9 cellular contexts compared by ENCODE assay signal in genomic region chr22:41217553-41218157, GRCh38. TPM values are rescaled to one million over a fixed set of nuclear protein-coding genes. Genes with fewer than 3 reads are reported as not detected.
DNase-seq lines count a peak whose midpoint lies in the region; ATAC-seq and TF ChIP-seq lines count a peak whose summit lies in the region.
"Had no signal": no experiment of that assay in that cellular context is flagged by ENCODE, and none has a peak within 500 bp of the region (broad histone marks: within the 10 kb centered on the region; RNA-seq: fewer than 3 reads in every experiment).

No MANE protein-coding gene starts in this region.

- H3K4me3 ChIP-seq in duodenal mucosa (ENCODE audit: low read depth in 1 of 2, low read length in 2 of 2) (peak overlapping the region in 1 of 2 donors; percentile 13), subcutaneous abdominal adipose tissue (ENCODE audit: low read depth in 1 of 5, low read length in 5 of 5) (peak overlapping the region in 4 of 5 donors; percentile 28 to 48 (median 46))

- DNase-seq in EH (ENCODE audit: low read depth) (peak; percentile 85), T-cell (peak in 16 of 34 experiments; percentile 9 to 43 (median 22)), memory B cell (ENCODE audit: low spot score in 2 of 2) (no peak), HEK293T (ENCODE audit: extremely low spot score) (no peak)

- H3K9me3 Mint-ChIP-seq in IgD-negative memory B cell, result no peaks in the 10 kb centered on the region
- H3K9me3 Mint-ChIP-seq in T-cell, result no peaks in the 10 kb centered on the region
- no peaks in the 10 kb centered on the region for H3K9me3 Mint-ChIP-seq in memory B cell

- H3K36me3 ChIP-seq in duodenal mucosa (ENCODE audit: control insufficient read depth in 1 of 2, insufficient read depth in 2 of 2, low read length in 2 of 2) (peaks cover 12 to 52% of the 10 kb centered on the region in 2 donors), subcutaneous abdominal adipose tissue (ENCODE audit: control insufficient read depth in 5 of 5, insufficient read depth in 5 of 5, low read length in 5 of 5) (peaks cover 0 to 48% (median 30%) of the 10 kb centered on the region in 5 donors)

- ATAC-seq in T-cell (replicated peaks in 1 of 4) (peak; percentile 90 to 99 (median 95)), memory B cell (ENCODE audit: low read depth) (peak; percentile 92), GM21381 (IDR thresholded peaks at IDR 0.05; ENCODE audit: unreplicated experiment) (no peak)

- H3K27me3 Mint-ChIP-seq in IgD-negative memory B cell, result no peaks in the 10 kb centered on the region
- H3K27me3 Mint-ChIP-seq in T-cell, result no peaks in the 10 kb centered on the region
- H3K27me3 Mint-ChIP-seq in memory B cell, result no peaks in the 10 kb centered on the region

- peak overlapping the region; percentile 4 for H3K27ac ChIP-seq in duodenal mucosa (ENCODE audit: low read depth, low read length)
- peak overlapping the region; percentile 54 for H3K27ac ChIP-seq in subcutaneous abdominal adipose tissue (ENCODE audit: low read depth, low read length)

- H3K4me3 Mint-ChIP-seq in IgD-negative memory B cell (peak overlapping the region in 3 of 4 donors; percentile 69 to 88 (median 86)), T-cell (peak overlapping the region; percentile 11 to 67 (median 14)), memory B cell (peak overlapping the region; percentile 68)

- peaks cover 9 to 15% of the 10 kb centered on the region in 2 donors for H3K4me1 ChIP-seq in duodenal mucosa (ENCODE audit: control insufficient read depth in 1 of 2, insufficient read depth in 2 of 2, low read length in 2 of 2)
- peaks cover 5 to 32% (median 29%) of the 10 kb centered on the region in 5 donors for H3K4me1 ChIP-seq in subcutaneous abdominal adipose tissue (ENCODE audit: control insufficient read depth in 5 of 5, insufficient read depth in 5 of 5, low read length in 5 of 5)

- H3K27me3 ChIP-seq in duodenal mucosa (ENCODE audit: control insufficient read depth in 1 of 2, insufficient read depth in 2 of 2, low read length in 2 of 2) (no peaks in the 10 kb centered on the region), subcutaneous abdominal adipose tissue (ENCODE audit: control insufficient read depth in 5 of 5, insufficient read depth in 4 of 5, low read length in 5 of 5) (no peaks in the 10 kb centered on the region)

- H3K4me1 Mint-ChIP-seq in IgD-negative memory B cell (peaks cover 9 to 18% (median 10%) of the 10 kb centered on the region in 3 donors), T-cell (peaks cover 16 to 22% (median 21%) of the 10 kb centered on the region in 3 donors), memory B cell (peaks cover 10% of the 10 kb centered on the region)

- POLR2A ChIA-PET in T-cell (lab: Charles Lee), result interaction anchor here in 1 of 2 donors (0.6 kb wide), 1 partner anchor 303 kb away, joined by 5 read pairs; no protein-coding TSS in a partner anchor
- POLR2A ChIA-PET in HEK293T (lab: Yijun Ruan, JAX), result interaction anchor here (0.8 to 1.4 kb wide), 2 partner anchors 26 to 163 kb away, joined by 3 read pairs; no protein-coding TSS in a partner anchor

- CTCF ChIA-PET in T-cell (lab: Charles Lee), result interaction anchor here in 1 of 2 donors (0.5 to 1.1 kb wide), 2 partner anchors 20 to 295 kb away, joined by 3 read pairs; no protein-coding TSS in a partner anchor
- CTCF ChIA-PET in HEK293T (lab: Yijun Ruan, JAX), result no interaction called here

- peak overlapping the region in 1 of 2 donors; percentile 20 for H3K9ac ChIP-seq in duodenal mucosa (ENCODE audit: low read depth in 1 of 2, low read length in 2 of 2)
- peak overlapping the region in 3 of 5 donors; percentile 46 to 66 (median 56) for H3K9ac ChIP-seq in subcutaneous abdominal adipose tissue (ENCODE audit: low read length in 5 of 5)

- peak overlapping the region; percentile 4 to 76 (median 52) for H3K27ac Mint-ChIP-seq in IgD-negative memory B cell
- H3K27ac Mint-ChIP-seq in T-cell, result peak overlapping the region; percentile 62 to 82
- peak overlapping the region; percentile 61 for H3K27ac Mint-ChIP-seq in memory B cell

- no peaks in the 10 kb centered on the region for H3K9me3 ChIP-seq in duodenal mucosa (ENCODE audit: control insufficient read depth in 1 of 2, low read length in 2 of 2)
- H3K9me3 ChIP-seq in subcutaneous abdominal adipose tissue (ENCODE audit: control insufficient read depth in 5 of 5, low read length in 5 of 5), result no peaks in the 10 kb centered on the region

- peaks cover 7% of the 10 kb centered on the region for H3K36me3 Mint-ChIP-seq in IgD-negative memory B cell
- peaks cover 28% of the 10 kb centered on the region for H3K36me3 Mint-ChIP-seq in T-cell
- peaks cover 14% of the 10 kb centered on the region for H3K36me3 Mint-ChIP-seq in memory B cell

TF ChIP-seq in HEK293T, 16 proteins besides CTCF, POLR2A, EP300 and RAD21:
- no peak for TF ChIP-seq SP1 (IDR thresholded peaks at IDR 0.05)
- no peak for TF ChIP-seq ELF4 (IDR thresholded peaks at IDR 0.05)
- TF ChIP-seq NFRKB (IDR thresholded peaks at IDR 0.05), result no peak
- TF ChIP-seq ZNF384 (IDR thresholded peaks at IDR 0.05), result no peak
- TF ChIP-seq TARDBP (IDR thresholded peaks at IDR 0.05), result no peak
- TF ChIP-seq, protein P1, sequence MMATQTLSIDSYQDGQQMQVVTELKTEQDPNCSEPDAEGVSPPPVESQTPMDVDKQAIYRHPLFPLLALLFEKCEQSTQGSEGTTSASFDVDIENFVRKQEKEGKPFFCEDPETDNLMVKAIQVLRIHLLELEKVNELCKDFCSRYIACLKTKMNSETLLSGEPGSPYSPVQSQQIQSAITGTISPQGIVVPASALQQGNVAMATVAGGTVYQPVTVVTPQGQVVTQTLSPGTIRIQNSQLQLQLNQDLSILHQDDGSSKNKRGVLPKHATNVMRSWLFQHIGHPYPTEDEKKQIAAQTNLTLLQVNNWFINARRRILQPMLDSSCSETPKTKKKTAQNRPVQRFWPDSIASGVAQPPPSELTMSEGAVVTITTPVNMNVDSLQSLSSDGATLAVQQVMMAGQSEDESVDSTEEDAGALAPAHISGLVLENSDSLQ (IDR thresholded peaks at IDR 0.05), result no peak
- TF ChIP-seq L3MBTL2 (conservative IDR thresholded peaks at IDR 0.05), result no peak
- TF ChIP-seq HDGF (IDR thresholded peaks at IDR 0.05; ENCODE audit: borderline replicate concordance), result no peak
- TF ChIP-seq SUZ12 (IDR thresholded peaks at IDR 0.05), result no peak
- no peak for TF ChIP-seq ARNT (IDR thresholded peaks at IDR 0.05)
- no peak for TF ChIP-seq LEF1 (IDR thresholded peaks at IDR 0.05; ENCODE audit: borderline replicate concordance)
- no peak for TF ChIP-seq CTBP1 (IDR thresholded peaks at IDR 0.05; ENCODE audit: borderline replicate concordance)
- no peak for TF ChIP-seq FOXK2 (IDR thresholded peaks at IDR 0.05)
- no peak for TF ChIP-seq FOXA1 (IDR thresholded peaks at IDR 0.05)
- TF ChIP-seq BHLHE40 (IDR thresholded peaks at IDR 0.05; ENCODE audit: borderline replicate concordance), result no peak
- no peak for TF ChIP-seq FOXM1 (IDR thresholded peaks at IDR 0.05; ENCODE audit: borderline replicate concordance)

RNA-seq across cellular contexts. Expression of gene L3MBTL2, which starts 12.5 kb away (rescaled TPM):
- polyA plus RNA-seq in IgD-negative memory B cell, result 29.8 TPM
- 10 to 100 TPM; 31.5 to 46.1 (median 42.1) TPM for total RNA-seq in T-cell

RNA-seq across cellular contexts. Expression of gene CHADL, which starts 23.1 kb away (rescaled TPM):
- polyA plus RNA-seq in IgD-negative memory B cell, result 0.63 TPM
- total RNA-seq in T-cell, result 1 to 10 TPM in 4 of 5 donors, under 1 TPM in 1; 0.75 to 2.3 (median 1.2) TPM
- total RNA-seq: M059J had no signal

Comparison
In these comparisons a context has a peak if more than half of its experiments do, and no peak if none do; other contexts are left out.
1. H3K4me3 Mint-ChIP-seq: peak in every context shown above with its lines; median percentile 86 in IgD-negative memory B cell; 68 in memory B cell; 14 in T-cell.